In the genomic region with DNA sequence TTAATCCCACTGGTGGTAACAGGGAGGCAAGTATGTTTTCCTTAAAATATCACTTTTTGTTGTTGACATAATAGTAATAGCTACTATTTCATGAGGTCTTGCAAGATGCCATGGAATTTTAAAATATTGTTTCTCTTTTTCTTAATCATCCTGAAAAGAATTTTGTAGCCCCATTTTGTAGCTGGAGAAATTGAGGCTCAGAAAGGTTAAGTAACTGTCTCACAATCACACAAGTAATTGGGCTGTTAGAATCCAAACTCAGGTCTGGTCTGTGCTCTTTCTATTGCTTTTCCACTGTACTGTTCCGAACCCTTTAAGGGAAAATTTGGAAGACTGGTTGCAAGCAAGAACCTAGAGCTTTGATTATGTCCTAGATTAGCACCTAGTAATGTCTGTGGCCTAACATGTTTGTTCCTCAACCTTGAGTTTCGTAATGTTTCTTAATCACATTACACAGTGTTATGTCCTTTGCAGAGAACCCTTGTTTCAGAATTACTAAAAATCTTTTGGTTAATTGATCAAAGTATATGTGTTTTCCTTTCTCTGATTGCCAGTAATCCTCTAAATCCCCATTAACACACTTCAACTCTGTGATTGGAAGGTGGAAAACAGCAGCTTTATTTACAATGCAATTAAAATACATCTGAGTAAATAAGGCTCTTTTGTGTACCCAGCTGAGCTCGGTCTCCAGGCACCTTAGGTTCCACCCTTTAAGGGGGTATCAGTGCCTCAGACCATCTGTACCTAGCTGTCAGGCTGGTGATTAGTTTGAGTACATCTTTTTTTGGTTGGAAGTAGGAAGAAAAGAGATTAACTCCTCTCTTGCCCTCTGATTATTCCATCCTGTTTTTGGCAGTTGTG, we compare ENCODE assay signal across 1 cellular context.
TF ChIP-seq lines count a peak whose summit lies in the region.

No MANE protein-coding gene starts in this region.

TF ChIP-seq in GM23338, 12 proteins besides CTCF, POLR2A, EP300 and RAD21 (continued from another document):
- TF ChIP-seq, protein P1, sequence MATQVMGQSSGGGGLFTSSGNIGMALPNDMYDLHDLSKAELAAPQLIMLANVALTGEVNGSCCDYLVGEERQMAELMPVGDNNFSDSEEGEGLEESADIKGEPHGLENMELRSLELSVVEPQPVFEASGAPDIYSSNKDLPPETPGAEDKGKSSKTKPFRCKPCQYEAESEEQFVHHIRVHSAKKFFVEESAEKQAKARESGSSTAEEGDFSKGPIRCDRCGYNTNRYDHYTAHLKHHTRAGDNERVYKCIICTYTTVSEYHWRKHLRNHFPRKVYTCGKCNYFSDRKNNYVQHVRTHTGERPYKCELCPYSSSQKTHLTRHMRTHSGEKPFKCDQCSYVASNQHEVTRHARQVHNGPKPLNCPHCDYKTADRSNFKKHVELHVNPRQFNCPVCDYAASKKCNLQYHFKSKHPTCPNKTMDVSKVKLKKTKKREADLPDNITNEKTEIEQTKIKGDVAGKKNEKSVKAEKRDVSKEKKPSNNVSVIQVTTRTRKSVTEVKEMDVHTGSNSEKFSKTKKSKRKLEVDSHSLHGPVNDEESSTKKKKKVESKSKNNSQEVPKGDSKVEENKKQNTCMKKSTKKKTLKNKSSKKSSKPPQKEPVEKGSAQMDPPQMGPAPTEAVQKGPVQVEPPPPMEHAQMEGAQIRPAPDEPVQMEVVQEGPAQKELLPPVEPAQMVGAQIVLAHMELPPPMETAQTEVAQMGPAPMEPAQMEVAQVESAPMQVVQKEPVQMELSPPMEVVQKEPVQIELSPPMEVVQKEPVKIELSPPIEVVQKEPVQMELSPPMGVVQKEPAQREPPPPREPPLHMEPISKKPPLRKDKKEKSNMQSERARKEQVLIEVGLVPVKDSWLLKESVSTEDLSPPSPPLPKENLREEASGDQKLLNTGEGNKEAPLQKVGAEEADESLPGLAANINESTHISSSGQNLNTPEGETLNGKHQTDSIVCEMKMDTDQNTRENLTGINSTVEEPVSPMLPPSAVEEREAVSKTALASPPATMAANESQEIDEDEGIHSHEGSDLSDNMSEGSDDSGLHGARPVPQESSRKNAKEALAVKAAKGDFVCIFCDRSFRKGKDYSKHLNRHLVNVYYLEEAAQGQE (IDR thresholded peaks at IDR 0.05; ENCODE audit: unreplicated experiment): no peak
- no peak for TF ChIP-seq ZNF331 (CRISPR knock-in tag; IDR thresholded peaks at IDR 0.05; ENCODE audit: low read depth)
- TF ChIP-seq STAT1 (IDR thresholded peaks at IDR 0.05; ENCODE audit: unreplicated experiment): no peak
- TF ChIP-seq NANOG (IDR thresholded peaks at IDR 0.05; ENCODE audit: borderline replicate concordance): no peak
- TF ChIP-seq JUNB (IDR thresholded peaks at IDR 0.05; ENCODE audit: unreplicated experiment): no peak
